12 cellular contexts compared by ENCODE assay signal in the genomic region with DNA sequence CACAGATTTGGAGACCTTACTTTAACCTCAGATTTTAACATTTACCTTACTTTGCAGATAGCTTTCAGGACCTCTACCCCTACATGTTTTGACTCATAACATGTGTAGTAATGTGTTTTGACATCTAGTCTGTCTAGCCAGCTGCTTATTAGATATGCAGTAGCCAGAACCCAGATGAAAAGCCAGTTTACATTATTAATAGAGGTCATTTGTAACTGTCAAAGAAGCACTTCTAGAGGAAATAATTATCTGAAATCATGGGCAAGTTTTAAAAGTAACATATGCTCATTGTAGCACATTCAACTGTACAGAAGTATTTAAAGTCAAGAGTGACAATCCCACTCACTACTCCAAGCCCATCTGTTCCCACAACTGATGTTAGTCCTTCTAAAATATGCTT.
DNase-seq lines count a peak whose midpoint lies in the region; ATAC-seq and TF ChIP-seq lines count a peak whose summit lies in the region.
"Had no signal": no experiment of that assay in that cellular context is flagged by ENCODE, and none has a peak within 500 bp of the region (broad histone marks: within the 10 kb centered on the region; RNA-seq: fewer than 3 reads in every experiment).

No MANE protein-coding gene starts in this region.

- H3K9me3 ChIP-seq in SK-N-SH (no peaks in the 10 kb centered on the region), gastrocnemius medialis (no peaks in the 10 kb centered on the region)

- POLR2A ChIA-PET in SK-N-SH (lab: Yijun Ruan, JAX) = no interaction called here

- no peak for TF ChIP-seq POLR2A in gastrocnemius medialis (IDR thresholded peaks at IDR 0.05)

- peak in 1 of 2 donors; percentile 5 for ATAC-seq in gastrocnemius medialis
- no peak for ATAC-seq in HG03565 (IDR thresholded peaks at IDR 0.05; ENCODE audit: unreplicated experiment)
- no peak for ATAC-seq in HG02973 (IDR thresholded peaks at IDR 0.05; ENCODE audit: unreplicated experiment)

- no peaks in the 10 kb centered on the region for H4K20me1 ChIP-seq in SK-N-SH (ENCODE audit: insufficient read depth)

- H3K27ac ChIP-seq in SK-N-SH (ENCODE audit: low read depth in 2 of 2, low read length in 1 of 2) (peak overlapping the region; percentile 97 to 99), gastrocnemius medialis (peak overlapping the region in 3 of 4 donors; percentile 64 to 71 (median 68))

- H3K4me2 ChIP-seq in SK-N-SH = peak overlapping the region; percentile 68

- DNase-seq in HCEC 1CT (peak; percentile 32), SK-N-SH (peak; percentile 70), fibroblast of peridontal ligament (ENCODE audit: extremely low read depth) (peak; percentile 13), gastrocnemius medialis (no peak), NCI-H1048 (lab: John Stamatoyannopoulos, UW) (no peak)
- DNase-seq: activated effector memory CD4-positive, alpha-beta T cell treated with anti-CD3 and anti-CD28 coated beads, Interleukin-2, amount 50 U/mL, for 16 hours; NCI-H510A treated with DMSO at 0.1 percent for 48 hours; stimulated activated CD4-positive, alpha-beta T cell treated with anti-CD3 and anti-CD28 coated beads, Interleukin-12 subunit alpha, Interleukin-12 subunit beta, amount 100 ng/mL, for 4 hours; stimulated activated naive CD4-positive, alpha-beta T cell treated with Interleukin-2 at 50 U/mL for 16 hours; T-helper 9 cell had no signal

- no peak for TF ChIP-seq CTCF in SK-N-SH (IDR thresholded peaks at IDR 0.05)
- no peak for TF ChIP-seq CTCF in gastrocnemius medialis (IDR thresholded peaks at IDR 0.05 in 4 of 5, conservative IDR thresholded peaks at IDR 0.05 in 1 of 5)

- peak overlapping the region; percentile 82 for H3K9ac ChIP-seq in SK-N-SH

- in situ Hi-C loops in gastrocnemius medialis (cut with MboI; ENCODE audit: low sequenced_read_pairs in 4 of 4) = no loop called here

- peaks cover 64% of the 10 kb centered on the region for H3F3A ChIP-seq in SK-N-SH (replicated peaks; ENCODE audit: insufficient read depth)

- CTCF ChIA-PET in SK-N-SH (lab: Yijun Ruan, JAX) = interaction anchor here (1.1 kb wide), 1 partner anchor 60 kb away, joined by 6 read pairs; no protein-coding TSS in a partner anchor

- H3K36me3 ChIP-seq in SK-N-SH (replicated peaks in 1 of 2; ENCODE audit: control insufficient read depth in 1 of 2, insufficient read depth in 2 of 2, low read length in 1 of 2) (peaks cover 0 to 5% of the 10 kb centered on the region in 2 experiments), gastrocnemius medialis (no peaks in the 10 kb centered on the region)

- H3K4me3 ChIP-seq in SK-N-SH (ENCODE audit: low read depth in 2 of 2, low read length in 1 of 2) = no peak overlapping the region; a peak in 1 of 4 replicates
- H3K4me3 ChIP-seq in gastrocnemius medialis = no peak overlapping the region

- peaks cover 50 to 67% of the 10 kb centered on the region in 2 experiments for H3K4me1 ChIP-seq in SK-N-SH (ENCODE audit: control insufficient read depth in 1 of 2, insufficient read depth in 2 of 2, low read depth in 1 of 2, low read length in 1 of 2)
- H3K4me1 ChIP-seq in gastrocnemius medialis = peaks cover 18 to 25% of the 10 kb centered on the region in 2 donors

- peaks cover 2% of the 10 kb centered on the region; the same call in 1 of the 2 replicates for H3K79me2 ChIP-seq in SK-N-SH (ENCODE audit: insufficient read depth)

- H3K27me3 ChIP-seq in SK-N-SH (ENCODE audit: insufficient read depth) (no peaks in the 10 kb centered on the region), gastrocnemius medialis (no peaks in the 10 kb centered on the region)

- intact Hi-C loops in gastrocnemius medialis (cut with DNase I; ENCODE audit: low total_unique reads) = no loop called here

- TF ChIP-seq EP300 in SK-N-SH (IDR thresholded peaks at IDR 0.05; ENCODE audit: borderline replicate concordance in 1 of 2, low read depth in 1 of 2, low read length in 1 of 2) = peak; percentile 41 to 96; a peak in 3 of 4 replicates

- 0 out of 2 replicates have a peak, but pooled peaks have one; percentile 9 for TF ChIP-seq RAD21 in SK-N-SH (IDR thresholded peaks at IDR 0.05; ENCODE audit: low read length)

- H3K9me2 ChIP-seq in SK-N-SH = no peaks in the 10 kb centered on the region

- H2AFZ ChIP-seq in SK-N-SH (ENCODE audit: low read depth) = no peak overlapping the region

TF ChIP-seq in SK-N-SH, 30 proteins besides CTCF, POLR2A, EP300 and RAD21:
- TF ChIP-seq SIN3A (IDR thresholded peaks at IDR 0.05; ENCODE audit: borderline replicate concordance, low read depth, low read length) (no peak), MXI1 (IDR thresholded peaks at IDR 0.05; ENCODE audit: low read depth, low read length) (peak; percentile 44; the same call in 1 of the 2 replicates), SMC3 (IDR thresholded peaks at IDR 0.05; ENCODE audit: low read depth, low read length) (peak; percentile 4; the same call in 1 of the 2 replicates), RXRA (IDR thresholded peaks at IDR 0.05; ENCODE audit: borderline replicate concordance, low read depth) (0 out of 2 replicates have a peak, but pooled peaks have one; percentile 4), CHD2 (IDR thresholded peaks at IDR 0.05; ENCODE audit: low read length, partially characterized antibody) (peak; percentile 52), MEF2A (IDR thresholded peaks at IDR 0.05; ENCODE audit: borderline replicate concordance, low read depth) (no peak), FOXJ3 (CRISPR knock-in tag; IDR thresholded peaks at IDR 0.05) (peak; percentile 24; the same call in 1 of the 2 replicates), TCF12 (IDR thresholded peaks at IDR 0.05) (peak; percentile 93), JUND (IDR thresholded peaks at IDR 0.05) (peak; percentile 41), GATA2 (CRISPR knock-in tag; IDR thresholded peaks at IDR 0.05) (peak; percentile 64), FOXM1 (IDR thresholded peaks at IDR 0.05; ENCODE audit: low read depth) (0 out of 2 replicates have a peak, but pooled peaks have one; percentile 16), NFIC (IDR thresholded peaks at IDR 0.05; ENCODE audit: borderline replicate concordance) (peak; percentile 45; the same call in 1 of the 2 replicates), RCOR1 (IDR thresholded peaks at IDR 0.05; ENCODE audit: low read length) (peak; percentile 88), POLR2AphosphoS5 (IDR thresholded peaks at IDR 0.05; ENCODE audit: low read depth, low read length) (peak; percentile 56; the same call in 1 of the 2 replicates)
- TF ChIP-seq, protein P1, sequence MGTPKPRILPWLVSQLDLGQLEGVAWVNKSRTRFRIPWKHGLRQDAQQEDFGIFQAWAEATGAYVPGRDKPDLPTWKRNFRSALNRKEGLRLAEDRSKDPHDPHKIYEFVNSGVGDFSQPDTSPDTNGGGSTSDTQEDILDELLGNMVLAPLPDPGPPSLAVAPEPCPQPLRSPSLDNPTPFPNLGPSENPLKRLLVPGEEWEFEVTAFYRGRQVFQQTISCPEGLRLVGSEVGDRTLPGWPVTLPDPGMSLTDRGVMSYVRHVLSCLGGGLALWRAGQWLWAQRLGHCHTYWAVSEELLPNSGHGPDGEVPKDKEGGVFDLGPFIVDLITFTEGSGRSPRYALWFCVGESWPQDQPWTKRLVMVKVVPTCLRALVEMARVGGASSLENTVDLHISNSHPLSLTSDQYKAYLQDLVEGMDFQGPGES (IDR thresholded peaks at IDR 0.05; ENCODE audit: low read depth, low read length) = no peak
- TF ChIP-seq, protein P2, sequence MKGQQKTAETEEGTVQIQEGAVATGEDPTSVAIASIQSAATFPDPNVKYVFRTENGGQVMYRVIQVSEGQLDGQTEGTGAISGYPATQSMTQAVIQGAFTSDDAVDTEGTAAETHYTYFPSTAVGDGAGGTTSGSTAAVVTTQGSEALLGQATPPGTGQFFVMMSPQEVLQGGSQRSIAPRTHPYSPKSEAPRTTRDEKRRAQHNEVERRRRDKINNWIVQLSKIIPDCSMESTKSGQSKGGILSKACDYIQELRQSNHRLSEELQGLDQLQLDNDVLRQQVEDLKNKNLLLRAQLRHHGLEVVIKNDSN (IDR thresholded peaks at IDR 0.05; ENCODE audit: borderline replicate concordance, low read depth) = no peak
- TF ChIP-seq, protein P3, sequence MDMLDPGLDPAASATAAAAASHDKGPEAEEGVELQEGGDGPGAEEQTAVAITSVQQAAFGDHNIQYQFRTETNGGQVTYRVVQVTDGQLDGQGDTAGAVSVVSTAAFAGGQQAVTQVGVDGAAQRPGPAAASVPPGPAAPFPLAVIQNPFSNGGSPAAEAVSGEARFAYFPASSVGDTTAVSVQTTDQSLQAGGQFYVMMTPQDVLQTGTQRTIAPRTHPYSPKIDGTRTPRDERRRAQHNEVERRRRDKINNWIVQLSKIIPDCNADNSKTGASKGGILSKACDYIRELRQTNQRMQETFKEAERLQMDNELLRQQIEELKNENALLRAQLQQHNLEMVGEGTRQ (IDR thresholded peaks at IDR 0.05; ENCODE audit: borderline replicate concordance, low read depth, low read length) = no peak
- TF ChIP-seq, protein P4, sequence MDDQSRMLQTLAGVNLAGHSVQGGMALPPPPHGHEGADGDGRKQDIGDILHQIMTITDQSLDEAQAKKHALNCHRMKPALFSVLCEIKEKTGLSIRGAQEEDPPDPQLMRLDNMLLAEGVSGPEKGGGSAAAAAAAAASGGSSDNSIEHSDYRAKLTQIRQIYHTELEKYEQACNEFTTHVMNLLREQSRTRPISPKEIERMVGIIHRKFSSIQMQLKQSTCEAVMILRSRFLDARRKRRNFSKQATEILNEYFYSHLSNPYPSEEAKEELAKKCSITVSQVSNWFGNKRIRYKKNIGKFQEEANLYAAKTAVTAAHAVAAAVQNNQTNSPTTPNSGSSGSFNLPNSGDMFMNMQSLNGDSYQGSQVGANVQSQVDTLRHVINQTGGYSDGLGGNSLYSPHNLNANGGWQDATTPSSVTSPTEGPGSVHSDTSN (IDR thresholded peaks at IDR 0.05) = peak; percentile 86

Comparison
In these comparisons a context has a peak if more than half of its experiments do, and no peak if none do; other contexts are left out.
1. DNase-seq: peak in HCEC 1CT (single experiment), SK-N-SH (single experiment) and fibroblast of peridontal ligament (single experiment); none in gastrocnemius medialis (0 of 2) and NCI-H1048 (single experiment).